In the genomic region with DNA sequence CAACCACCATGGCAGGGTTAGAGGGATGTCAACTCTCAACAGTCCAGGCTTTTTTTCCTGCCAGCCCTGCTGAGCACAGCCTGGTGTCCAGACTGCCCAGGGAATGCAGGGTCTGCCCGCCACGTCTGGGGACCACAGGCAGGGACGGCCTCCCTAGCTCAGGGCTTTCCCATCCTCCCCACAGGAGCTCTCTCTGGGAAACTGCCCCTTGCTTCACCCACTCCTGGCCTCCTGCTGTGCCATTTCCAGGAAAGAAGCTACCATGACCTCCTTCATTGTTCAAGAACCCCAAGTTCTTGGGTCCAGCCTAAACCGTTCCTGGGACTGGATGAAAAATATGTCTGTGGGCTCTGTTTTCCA, we compare ENCODE assay signal across 8 cellular contexts. TPM values are rescaled to one million over a fixed set of nuclear protein-coding genes. Genes with fewer than 3 reads are reported as not detected.
DNase-seq lines count a peak whose midpoint lies in the region; ATAC-seq, FAIRE-seq and TF ChIP-seq lines count a peak whose summit lies in the region.
"Had no signal": no experiment of that assay in that cellular context is flagged by ENCODE, and none has a peak within 500 bp of the region (broad histone marks: within the 10 kb centered on the region; RNA-seq: fewer than 3 reads in every experiment).

No MANE protein-coding gene starts in this region.

- H3K9me1 ChIP-seq in IMR-90 (ENCODE audit: insufficient read depth, low read length) (peaks cover 14% of the 10 kb centered on the region), K562 (ENCODE audit: control insufficient read depth, insufficient read depth, low read length) (peaks cover 4% of the 10 kb centered on the region)

- H3K9me3 ChIP-seq in IMR-90 (ENCODE audit: control insufficient read depth, insufficient read depth, low read length), result no peaks in the 10 kb centered on the region
- H3K9me3 ChIP-seq in K562 (replicated peaks; ENCODE audit: control insufficient read depth, insufficient read depth, low read depth, low read length), result no peaks in the 10 kb centered on the region
- no peaks in the 10 kb centered on the region for H3K9me3 ChIP-seq in mesenchymal stem cell (ENCODE audit: control insufficient read depth, low read length)
- H3K9me3 ChIP-seq in tibial artery, result no peaks in the 10 kb centered on the region
- no peaks in the 10 kb centered on the region for H3K9me3 ChIP-seq in ovary

- H2AK9ac ChIP-seq in IMR-90 (replicated peaks; ENCODE audit: low read depth, low read length, poor library complexity), result peak overlapping the region; percentile 84

- peak overlapping the region; percentile 67 for H3K14ac ChIP-seq in IMR-90 (replicated peaks; ENCODE audit: low read depth, low read length)
- H3K14ac ChIP-seq in mesenchymal stem cell (ENCODE audit: low read length in 2 of 2), result peak overlapping the region in 1 of 2 experiments; percentile 82

- no peak for TF ChIP-seq CTCF in IMR-90 (conservative IDR thresholded peaks at IDR 0.05; ENCODE audit: low read depth, low read length)
- no peak for TF ChIP-seq CTCF in K562 (IDR thresholded peaks at IDR 0.05 in 2 of 3, conservative IDR thresholded peaks at IDR 0.05 in 1 of 3; ENCODE audit: insufficient read depth in 2 of 3, low read depth in 1 of 3, low read length in 3 of 3)
- TF ChIP-seq CTCF in tibial artery (IDR thresholded peaks at IDR 0.05), result no peak
- no peak for TF ChIP-seq CTCF in coronary artery (IDR thresholded peaks at IDR 0.05)
- no peak for TF ChIP-seq CTCF in ovary (IDR thresholded peaks at IDR 0.05)

- peak overlapping the region; percentile 83 for H2BK20ac ChIP-seq in IMR-90 (ENCODE audit: low read depth, low read length)

- TF ChIP-seq RAD21 in IMR-90 (IDR thresholded peaks at IDR 0.05; ENCODE audit: low read length) (no peak), K562 (CRISPR knock-in tag; conservative IDR thresholded peaks at IDR 0.05 in 1 of 2, IDR thresholded peaks at IDR 0.05 in 1 of 2) (no peak)

- intact Hi-C loops in IMR-90 (cut with micrococcal nuclease) (no loop called here), K562 (cut with micrococcal nuclease) (no loop called here), tibial artery (cut with DNase I; ENCODE audit: low total_unique reads) (no loop called here), ovary (cut with DNase I) (no loop called here)

- H3K56ac ChIP-seq in IMR-90 (ENCODE audit: extremely low read depth, insufficient read depth, low read length), result no peak overlapping the region

- H2AK5ac ChIP-seq in IMR-90 (ENCODE audit: low read depth, low read length) (peak overlapping the region; percentile 24; the same call in 1 of the 2 replicates), mesenchymal stem cell (ENCODE audit: low read length, severe bottlenecking) (peak overlapping the region; percentile 88)

- H3K27me3 ChIP-seq in IMR-90 (ENCODE audit: control insufficient read depth, insufficient read depth, low read length) (no peaks in the 10 kb centered on the region), K562 (ENCODE audit: control insufficient read depth in 2 of 2, insufficient read depth in 2 of 2, low read length in 2 of 2) (no peaks in the 10 kb centered on the region), mesenchymal stem cell (ENCODE audit: control insufficient read depth in 1 of 2, insufficient read depth in 1 of 2, low read length in 2 of 2) (no peaks in the 10 kb centered on the region), tibial artery (no peaks in the 10 kb centered on the region), ovary (no peaks in the 10 kb centered on the region)

- H3K4me1 ChIP-seq in IMR-90 (ENCODE audit: control insufficient read depth, insufficient read depth, low read length) (peaks cover 19% of the 10 kb centered on the region), K562 (replicated peaks in 1 of 2; ENCODE audit: control insufficient read depth in 2 of 2, insufficient read depth in 2 of 2, low read length in 2 of 2) (peaks cover 38 to 40% of the 10 kb centered on the region in 2 experiments; a peak in 4 of 5 replicates), mesenchymal stem cell (ENCODE audit: control insufficient read depth, insufficient read depth, low read depth, low read length) (peaks cover 42% of the 10 kb centered on the region), tibial artery (peaks cover 0 to 28% (median 8%) of the 10 kb centered on the region in 4 donors), ovary (ENCODE audit: insufficient read depth) (peaks cover 11% of the 10 kb centered on the region)

- H3K4me2 ChIP-seq in IMR-90 (ENCODE audit: low read depth, low read length) (no peak overlapping the region), K562 (ENCODE audit: insufficient read depth, low read length) (peak overlapping the region; percentile 76), mesenchymal stem cell (ENCODE audit: low read length, poor library complexity, severe bottlenecking) (no peak overlapping the region)

- CTCF ChIA-PET in IMR-90 (lab: Yijun Ruan, JAX), result no interaction called here
- CTCF ChIA-PET in K562 (lab: Yijun Ruan, JAX; ENCODE audit: low intra/inter-chr PET ratio), result no interaction called here

- H2BK120ac ChIP-seq in IMR-90 (ENCODE audit: low read depth, low read length) (peak overlapping the region; percentile 78), mesenchymal stem cell (ENCODE audit: low read depth, low read length) (no peak overlapping the region)

- H3K23ac ChIP-seq in IMR-90 (ENCODE audit: low read depth, low read length), result no peak overlapping the region
- H3K23ac ChIP-seq in mesenchymal stem cell (ENCODE audit: low read length in 2 of 2), result no peak overlapping the region

- no peak for DNase-seq in IMR-90
- DNase-seq in K562 (ENCODE audit: extremely low read depth in 1 of 4, low spot score in 3 of 4), result no peak
- no peak for DNase-seq in mesenchymal stem cell
- no peak for DNase-seq in tibial artery
- DNase-seq in coronary artery (ENCODE audit: low spot score), result no peak
- DNase-seq in ovary, result no peak
- no peak for DNase-seq in MV-4-11 (lab: John Stamatoyannopoulos, UW)
- DNase-seq: DND-41 had no signal

- peak overlapping the region in 1 of 2 experiments; percentile 61; a peak in 1 of 4 replicates for H4K8ac ChIP-seq in IMR-90 (ENCODE audit: low read depth in 2 of 2, low read length in 2 of 2)
- peak overlapping the region; percentile 83 for H4K8ac ChIP-seq in mesenchymal stem cell (ENCODE audit: low read length)

- peak overlapping the region; percentile 25; the same call in 2 of the 3 replicates for H2BK15ac ChIP-seq in IMR-90 (ENCODE audit: low read depth, low read length)
- peak overlapping the region; percentile 55 for H2BK15ac ChIP-seq in mesenchymal stem cell (ENCODE audit: low read depth, poor library complexity, severe bottlenecking)

- TF ChIP-seq POLR2A in IMR-90 (IDR thresholded peaks at IDR 0.05; ENCODE audit: low read depth, low read length) (no peak), K562 (conservative IDR thresholded peaks at IDR 0.05) (no peak), ovary (IDR thresholded peaks at IDR 0.05) (no peak)

- ATAC-seq in IMR-90 (ENCODE audit: low read depth) (no peak), K562 (no peak)

- TF ChIP-seq EP300 in K562 (IDR thresholded peaks at IDR 0.05; ENCODE audit: low read length) (no peak), ovary (IDR thresholded peaks at IDR 0.05) (no peak)

- dilution Hi-C loops in IMR-90 (cut with HindIII; ENCODE audit: low sequenced_read_pairs, unreplicated experiment), result no loop called here

- H3K36me3 ChIP-seq in IMR-90 (ENCODE audit: control insufficient read depth, insufficient read depth, low read length) (no peaks in the 10 kb centered on the region), K562 (ENCODE audit: control insufficient read depth, insufficient read depth, low read length) (no peaks in the 10 kb centered on the region), mesenchymal stem cell (ENCODE audit: control insufficient read depth in 1 of 2, insufficient read depth in 2 of 2, low read depth in 1 of 2, low read length in 2 of 2) (no peaks in the 10 kb centered on the region), tibial artery (no peaks in the 10 kb centered on the region), ovary (no peaks in the 10 kb centered on the region)

- in situ Hi-C loops in IMR-90 (cut with MboI; ENCODE audit: low sequenced_read_pairs) (loop anchor here (5.0 kb wide), 1 partner anchor 33 kb away; no protein-coding TSS in a partner anchor), K562 (cut with MboI) (loop anchor here (5.0 kb wide), 1 partner anchor 33 kb away; no protein-coding TSS in a partner anchor)

- H3K9ac ChIP-seq in IMR-90 (ENCODE audit: low read depth, low read length) (0 out of 2 replicates have a peak overlapping the region, but pooled peaks have one; percentile 2), K562 (ENCODE audit: insufficient read depth in 1 of 2, low read depth in 2 of 2, low read length in 2 of 2) (peak overlapping the region; percentile 68 to 80), mesenchymal stem cell (ENCODE audit: low read length) (peak overlapping the region; percentile 38)

- peak overlapping the region; percentile 78 for H3K18ac ChIP-seq in IMR-90 (ENCODE audit: low read depth, low read length)
- H3K18ac ChIP-seq in mesenchymal stem cell (ENCODE audit: low read depth in 1 of 2, low read length in 2 of 2), result peak overlapping the region; percentile 86 to 89

- peak overlapping the region; percentile 87 to 99 for H2BK12ac ChIP-seq in mesenchymal stem cell (ENCODE audit: low read length in 2 of 2)

- H3K79me1 ChIP-seq in IMR-90 (ENCODE audit: low read depth in 1 of 2, low read length in 2 of 2) (no peaks in the 10 kb centered on the region), mesenchymal stem cell (replicated peaks; ENCODE audit: low read length, poor library complexity, severe bottlenecking) (no peaks in the 10 kb centered on the region)

- H2BK5ac ChIP-seq in IMR-90 (ENCODE audit: low read depth, low read length, poor library complexity, severe bottlenecking), result peak overlapping the region; percentile 19
- peak overlapping the region; percentile 25 for H2BK5ac ChIP-seq in mesenchymal stem cell (ENCODE audit: low read depth, low read length, poor library complexity, severe bottlenecking)

- H4K20me1 ChIP-seq in IMR-90 (ENCODE audit: insufficient read depth, low read length), result no peaks in the 10 kb centered on the region
- H4K20me1 ChIP-seq in K562 (replicated peaks; ENCODE audit: control insufficient read depth, insufficient read depth, low read length), result no peaks in the 10 kb centered on the region

- H3K79me2 ChIP-seq in K562 (ENCODE audit: control insufficient read depth, insufficient read depth, low read length), result no peaks in the 10 kb centered on the region

- POLR2A ChIA-PET in IMR-90 (lab: Charles Lee; ENCODE audit: unreplicated experiment) (no interaction called here), K562 (lab: Yijun Ruan, JAX) (interaction anchor here (1.1 kb wide), 1 partner anchor 13 kb away, joined by 4 read pairs; a partner anchor contains a TSS)

- WGBS in IMR-90 (ENCODE audit: extremely low coverage in 2 of 2, insufficient read length in 1 of 2), 2 experiments, result no CpG with 5 or more reads among the region's 4 CpGs
- WGBS in K562 (ENCODE audit: insufficient coverage, low coverage, missing lambda C conversion rate), result 0% methylated on average over 1 of the region's 4 CpGs
- WGBS in mesenchymal stem cell, result 84% methylated on average over 4 of the region's 4 CpGs
- WGBS in ovary, 3 donors, result 90 to 92% (median 91%) methylated on average over 4 of the region's 4 CpGs

- H3K4me3 ChIP-seq in IMR-90 (ENCODE audit: insufficient read depth, low read depth, low read length), result no peak overlapping the region
- H3K4me3 ChIP-seq in K562, result no peak overlapping the region
- no peak overlapping the region for H3K4me3 ChIP-seq in mesenchymal stem cell (ENCODE audit: insufficient read depth in 1 of 2, low read depth in 1 of 2, low read length in 2 of 2)
- no peak overlapping the region for H3K4me3 ChIP-seq in tibial artery
- no peak overlapping the region for H3K4me3 ChIP-seq in coronary artery
- no peak overlapping the region for H3K4me3 ChIP-seq in ovary

- peak overlapping the region; percentile 20 for H4K91ac ChIP-seq in IMR-90 (ENCODE audit: insufficient read depth, low read depth, low read length)
- H4K91ac ChIP-seq in mesenchymal stem cell (ENCODE audit: low read length), result peak overlapping the region; percentile 81

- H3K4ac ChIP-seq in IMR-90 (ENCODE audit: low read depth, low read length), result peak overlapping the region; percentile 69
- H3K4ac ChIP-seq in mesenchymal stem cell (ENCODE audit: low read depth in 1 of 2, low read length in 2 of 2), result peak overlapping the region; percentile 65 to 88

- no TSS peak for BruUV-seq in IMR-90 (replicated peaks; lab: Mats Ljungman, UMichigan)
- no TSS peak for BruUV-seq in K562 (replicated peaks; lab: Mats Ljungman, UMichigan)

- no peak for FAIRE-seq in K562 (lab: Jason Lieb, UNC)

- peak overlapping the region; percentile 58 for H2AFZ ChIP-seq in IMR-90 (replicated peaks; ENCODE audit: low read length, poor library complexity)
- peak overlapping the region; percentile 94 for H2AFZ ChIP-seq in K562 (ENCODE audit: low read depth, low read length)
- H2AFZ ChIP-seq in mesenchymal stem cell (ENCODE audit: low read depth, low read length), result no peak overlapping the region

- H3K27ac ChIP-seq in IMR-90 (ENCODE audit: insufficient read depth, low read length), result no peak overlapping the region
- H3K27ac ChIP-seq in K562 (ENCODE audit: extremely low read depth, low read depth, low read length), result peak overlapping the region; percentile 87
- peak overlapping the region; percentile 85 for H3K27ac ChIP-seq in mesenchymal stem cell (ENCODE audit: low read length, poor library complexity, severe bottlenecking)
- peak overlapping the region; percentile 3 to 16 for H3K27ac ChIP-seq in tibial artery
- peak overlapping the region in 1 of 2 donors; percentile 35 for H3K27ac ChIP-seq in coronary artery
- no peak overlapping the region for H3K27ac ChIP-seq in ovary

- H4K5ac ChIP-seq in IMR-90 (ENCODE audit: low read depth, low read length), result peak overlapping the region; percentile 47

RNA-seq across cellular contexts. Expression of a gene that starts 4.8 kb away (rescaled TPM):
- total RNA-seq in IMR-90 (2012; rRNA removed) (not detected in 2 replicates), K562 (2014; rRNA removed) (not detected in 2 replicates), K562 (2014; rRNA removed; fragmentation: Illumina TruSeq; extraction: Trizol) (not detected in 2 replicates), K562 (2015; rRNA removed; fragmentation: Illumina TruSeq; extraction: Trizol) (not detected in 2 replicates), K562 (2021) (0.34 and 0.49 TPM in 2 replicates), ovary (100 to 1,000 TPM in 1 of 7 donors, 10 to 100 TPM in 4, 1 to 10 TPM in 2; 3.3 to 141 (median 17.0) TPM)
- polyA plus RNA-seq in IMR-90 (2012; rRNA removed) (0.24 and 0.41 TPM in 2 replicates), K562 (2011; rRNA removed) (0.12 and 0.31 TPM in 2 replicates), K562 (2014; fragmentation: Illumina TruSeq; extraction: Trizol) (0.33 TPM in 1 of 2 replicates, not detected in the other), K562 (2014; fragmentation: Nextera tagmentation; extraction: Ambion mirVana) (under 1 TPM in 1 of 2 experiments, not detected in 1; 0.15 TPM), K562 (2014; rRNA removed) (not detected in 2 replicates), ovary (1 to 10 TPM; 1.2 to 1.6 TPM)
- 0.13 and 0.16 TPM in 2 replicates for polyA plus RNA-seq in IMR-90 (2012; cell fraction: cytosol; rRNA removed)
- polyA plus RNA-seq in IMR-90 (2012; cell fraction: nucleus; rRNA removed; ENCODE audit: low replicate concordance), result 0.32 and 1.2 TPM in 2 replicates
- total RNA-seq in K562 (2011; cell fraction: chromatin; rRNA removed; ENCODE audit: low replicate concordance), result 0.23 and 0.32 TPM in 2 replicates
- total RNA-seq in K562 (2011; cell fraction: nucleolus; rRNA removed), result not detected in 2 replicates
- not detected in 2 replicates for total RNA-seq in K562 (2011; cell fraction: nucleoplasm; rRNA removed)
- polyA plus RNA-seq in K562 (2011; cell fraction: cytosol; rRNA removed), result 0.06 and 0.16 TPM in 2 replicates
- 0.18 and 0.58 TPM in 2 replicates for polyA plus RNA-seq in K562 (2011; cell fraction: nucleus; rRNA removed)
- 0.14 TPM in 1 of 2 replicates, not detected in the other for polyA plus RNA-seq in K562 (2012)
- polyA minus RNA-seq in K562 (2011; rRNA and poly(A)+ RNA removed), result 0.60 TPM in 1 of 2 replicates, not detected in the other
- not detected in 2 replicates for polyA minus RNA-seq in K562 (2011; cell fraction: cytosol; rRNA and poly(A)+ RNA removed)
- polyA minus RNA-seq in K562 (2011; cell fraction: nucleus; rRNA and poly(A)+ RNA removed), result not detected in 2 replicates
- 1.7 TPM for polyA plus RNA-seq in mesenchymal stem cell (2013, experiment 1 of 2)
- 1.3 TPM for polyA plus RNA-seq in mesenchymal stem cell (2013, experiment 2 of 2)

RNA-seq across cellular contexts. Expression of a gene that starts 13.4 kb away (rescaled TPM):
- 19.7 and 24.7 TPM in 2 replicates for total RNA-seq in IMR-90 (2012; rRNA removed)
- 62.5 and 66.0 TPM in 2 replicates for polyA plus RNA-seq in IMR-90 (2012; rRNA removed)
- 71.8 and 82.3 TPM in 2 replicates for polyA plus RNA-seq in IMR-90 (2012; cell fraction: cytosol; rRNA removed)
- polyA plus RNA-seq in IMR-90 (2012; cell fraction: nucleus; rRNA removed; ENCODE audit: low replicate concordance), result 71.5 and 142 TPM in 2 replicates
- 66.4 and 105 TPM in 2 replicates for total RNA-seq in K562 (2011; cell fraction: chromatin; rRNA removed; ENCODE audit: low replicate concordance)
- 71.7 and 95.4 TPM in 2 replicates for total RNA-seq in K562 (2011; cell fraction: nucleolus; rRNA removed)
- total RNA-seq in K562 (2011; cell fraction: nucleoplasm; rRNA removed), result 76.0 and 142 TPM in 2 replicates
- 43.2 and 68.2 TPM in 2 replicates for total RNA-seq in K562 (2014; rRNA removed)
- 16.5 and 20.4 TPM in 2 replicates for total RNA-seq in K562 (2014; rRNA removed; fragmentation: Illumina TruSeq; extraction: Trizol)
- 31.9 and 35.3 TPM in 2 replicates for total RNA-seq in K562 (2015; rRNA removed; fragmentation: Illumina TruSeq; extraction: Trizol)
- total RNA-seq in K562 (2021), result 65.0 and 67.2 TPM in 2 replicates
- 15.4 and 28.2 TPM in 2 replicates for polyA plus RNA-seq in K562 (2011; rRNA removed)
- 23.6 and 45.6 TPM in 2 replicates for polyA plus RNA-seq in K562 (2011; cell fraction: cytosol; rRNA removed)
- 43.1 and 75.7 TPM in 2 replicates for polyA plus RNA-seq in K562 (2011; cell fraction: nucleus; rRNA removed)
- polyA plus RNA-seq in K562 (2012), result 42.3 and 70.3 TPM in 2 replicates
- polyA plus RNA-seq in K562 (2014; fragmentation: Illumina TruSeq; extraction: Trizol), result 61.8 and 69.0 TPM in 2 replicates
- polyA plus RNA-seq in K562 (2014; fragmentation: Nextera tagmentation; extraction: Ambion mirVana), result 1 to 10 TPM in 1 of 2 experiments, under 1 TPM in 1; 0.96 to 1.7 TPM
- 46.6 and 54.1 TPM in 2 replicates for polyA plus RNA-seq in K562 (2014; rRNA removed)
- polyA minus RNA-seq in K562 (2011; rRNA and poly(A)+ RNA removed), result 9.9 and 11.4 TPM in 2 replicates
- 17.1 and 33.1 TPM in 2 replicates for polyA minus RNA-seq in K562 (2011; cell fraction: cytosol; rRNA and poly(A)+ RNA removed)
- polyA minus RNA-seq in K562 (2011; cell fraction: nucleus; rRNA and poly(A)+ RNA removed), result 18.0 and 21.8 TPM in 2 replicates
- polyA plus RNA-seq in mesenchymal stem cell (2013, experiment 1 of 2), result 262 TPM
- 265 TPM for polyA plus RNA-seq in mesenchymal stem cell (2013, experiment 2 of 2)
- total RNA-seq in ovary, result 100 to 1,000 TPM in 3 of 7 donors, 10 to 100 TPM in 4; 55.8 to 131 (median 92.6) TPM
- 10 to 100 TPM; 21.9 to 65.7 TPM for polyA plus RNA-seq in ovary

RNA-seq across cellular contexts. Expression of a gene that starts 28.7 kb away (rescaled TPM):
- total RNA-seq in IMR-90 (2012; rRNA removed) (79.6 and 86.7 TPM in 2 replicates), K562 (2014; rRNA removed) (34.6 and 43.5 TPM in 2 replicates), K562 (2014; rRNA removed; fragmentation: Illumina TruSeq; extraction: Trizol) (18.3 and 22.0 TPM in 2 replicates), K562 (2015; rRNA removed; fragmentation: Illumina TruSeq; extraction: Trizol) (31.1 and 33.0 TPM in 2 replicates), K562 (2021) (29.8 and 37.7 TPM in 2 replicates), ovary (100 to 1,000 TPM; 116 to 274 (median 179) TPM)
- polyA plus RNA-seq in IMR-90 (2012; rRNA removed) (136 and 138 TPM in 2 replicates), K562 (2011; rRNA removed) (27.2 and 30.0 TPM in 2 replicates), K562 (2014; fragmentation: Illumina TruSeq; extraction: Trizol) (38.2 and 57.7 TPM in 2 replicates), K562 (2014; fragmentation: Nextera tagmentation; extraction: Ambion mirVana) (under 1 TPM; 0.76 to 0.89 TPM), K562 (2014; rRNA removed) (22.0 and 22.5 TPM in 2 replicates), ovary (100 to 1,000 TPM in 1 of 2 donors, 10 to 100 TPM in 1; 92.8 to 230 TPM)
- 105 and 167 TPM in 2 replicates for polyA plus RNA-seq in IMR-90 (2012; cell fraction: cytosol; rRNA removed)
- polyA plus RNA-seq in IMR-90 (2012; cell fraction: nucleus; rRNA removed; ENCODE audit: low replicate concordance), result 102 and 107 TPM in 2 replicates
- total RNA-seq in K562 (2011; cell fraction: chromatin; rRNA removed; ENCODE audit: low replicate concordance), result 73.3 and 150 TPM in 2 replicates
- 101 and 137 TPM in 2 replicates for total RNA-seq in K562 (2011; cell fraction: nucleolus; rRNA removed)
- total RNA-seq in K562 (2011; cell fraction: nucleoplasm; rRNA removed), result 118 and 145 TPM in 2 replicates
- 26.1 and 32.9 TPM in 2 replicates for polyA plus RNA-seq in K562 (2011; cell fraction: cytosol; rRNA removed)
- polyA plus RNA-seq in K562 (2011; cell fraction: nucleus; rRNA removed), result 38.9 and 53.1 TPM in 2 replicates
- polyA plus RNA-seq in K562 (2012), result 28.5 and 42.0 TPM in 2 replicates
- polyA minus RNA-seq in K562 (2011; rRNA and poly(A)+ RNA removed), result 31.2 and 34.3 TPM in 2 replicates
- polyA minus RNA-seq in K562 (2011; cell fraction: cytosol; rRNA and poly(A)+ RNA removed), result 42.9 and 43.0 TPM in 2 replicates
- polyA minus RNA-seq in K562 (2011; cell fraction: nucleus; rRNA and poly(A)+ RNA removed), result 33.1 and 33.2 TPM in 2 replicates
- 307 TPM for polyA plus RNA-seq in mesenchymal stem cell (2013, experiment 1 of 2)
- polyA plus RNA-seq in mesenchymal stem cell (2013, experiment 2 of 2), result 298 TPM

Comparison
In these comparisons a context has a peak if more than half of its experiments do, and no peak if none do; other contexts are left out.
1. H3K27ac ChIP-seq: peak in K562 (single experiment), mesenchymal stem cell (single experiment) and tibial artery (2 of 2); none in IMR-90 (single experiment) and ovary (0 of 2).
2. H3K9ac ChIP-seq: peak in every context shown above with its lines; median percentile 74 in K562; 38 in mesenchymal stem cell; 2 in IMR-90.